Comparison of ENCODE assay signal across 25 cellular contexts in the genomic region with DNA sequence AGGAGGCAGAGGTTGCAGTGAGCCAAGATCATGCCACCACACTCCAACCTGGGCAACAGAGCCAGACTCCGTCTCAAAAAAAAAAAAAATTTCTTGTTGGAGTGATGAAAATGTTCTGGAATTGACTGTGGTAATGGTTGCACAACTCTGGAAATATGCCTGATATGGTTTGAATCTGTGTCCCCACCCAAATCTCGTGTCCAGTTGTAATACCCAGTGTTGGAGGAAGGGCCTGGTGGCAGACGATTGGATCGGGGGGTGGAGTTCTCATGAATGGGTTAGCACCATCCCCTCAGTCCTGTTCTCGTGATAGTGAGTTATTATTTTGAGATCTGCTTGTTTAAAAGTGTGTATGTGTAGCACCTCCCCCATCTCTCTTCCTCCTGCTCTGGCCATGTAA. TPM values are rescaled to one million over a fixed set of nuclear protein-coding genes. Genes with fewer than 3 reads are reported as not detected.
DNase-seq lines count a peak whose midpoint lies in the region; ATAC-seq and TF ChIP-seq lines count a peak whose summit lies in the region.
"Had no signal": no experiment of that assay in that cellular context is flagged by ENCODE, and none has a peak within 500 bp of the region (broad histone marks: within the 10 kb centered on the region; RNA-seq: fewer than 3 reads in every experiment).

No MANE protein-coding gene starts in this region.

- CTCF ChIA-PET in naive thymus-derived CD4-positive, alpha-beta T cell (lab: Charles Lee), result no interaction called here

- peaks cover 17 to 23% (median 18%) of the 10 kb centered on the region in 7 donors for H3K4me1 Mint-ChIP-seq in naive thymus-derived CD4-positive, alpha-beta T cell
- H3K4me1 Mint-ChIP-seq: H9 had no signal

- H3K4me3 ChIP-seq in choroid plexus epithelial cell (ENCODE audit: low read depth, low read length) (no peak overlapping the region), foreskin fibroblast (ENCODE audit: low read depth in 1 of 2, low read length in 2 of 2) (no peak overlapping the region)
- H3K4me3 ChIP-seq in naive thymus-derived CD4-positive, alpha-beta T cell (ENCODE audit: low read length), result no peak overlapping the region
- H3K4me3 ChIP-seq: esophagus muscularis mucosa, sigmoid colon had no signal

- H3K9me3 Mint-ChIP-seq in naive thymus-derived CD4-positive, alpha-beta T cell, result no peaks in the 10 kb centered on the region
- H3K9me3 Mint-ChIP-seq: activated B cell treated with CpG ODN at 0.5 μM for 24 hours; activated CD4-positive, alpha-beta T cell treated with anti-CD3 and anti-CD28 coated beads, Interleukin-2, amount 10 ng/mL, durations not matched to agents 7 days and 5 days; CD4-positive, alpha-beta T cell; T-cell had no signal

- TF ChIP-seq CTCF in choroid plexus epithelial cell (conservative IDR thresholded peaks at IDR 0.05; ENCODE audit: low read depth, low read length) (no peak), foreskin fibroblast (IDR thresholded peaks at IDR 0.05; ENCODE audit: low read depth, low read length) (no peak)

- POLR2A ChIA-PET in naive thymus-derived CD4-positive, alpha-beta T cell (lab: Charles Lee), result no interaction called here

- no peaks in the 10 kb centered on the region for H3K27me3 Mint-ChIP-seq in naive thymus-derived CD4-positive, alpha-beta T cell
- H3K27me3 Mint-ChIP-seq: activated B cell treated with CpG ODN at 0.5 μM for 24 hours; activated CD4-positive, alpha-beta T cell treated with anti-CD3 and anti-CD28 coated beads, Interleukin-2, amount 10 ng/mL, durations not matched to agents 7 days and 5 days; CD4-positive, alpha-beta T cell; T-cell had no signal

- H3K4me1 ChIP-seq in naive thymus-derived CD4-positive, alpha-beta T cell (ENCODE audit: control insufficient read depth in 2 of 2, insufficient read depth in 2 of 2, low read length in 2 of 2), result peaks cover 8 to 21% of the 10 kb centered on the region in 2 donors
- H3K4me1 ChIP-seq: sigmoid colon had no signal

- no peak for ATAC-seq in GM21360 (IDR thresholded peaks at IDR 0.05; ENCODE audit: unreplicated experiment)
- no peak for ATAC-seq in naive thymus-derived CD4-positive, alpha-beta T cell
- ATAC-seq: left ventricle myocardium superior, PC-3, T-cell had no signal

- no peak overlapping the region for H3K4me3 Mint-ChIP-seq in naive thymus-derived CD4-positive, alpha-beta T cell
- H3K4me3 Mint-ChIP-seq: activated B cell treated with CpG ODN at 0.5 μM for 24 hours; activated CD4-positive, alpha-beta T cell treated with anti-CD3 and anti-CD28 coated beads, Interleukin-2, amount 10 ng/mL, durations not matched to agents 7 days and 5 days; CD4-positive, alpha-beta T cell; H9; T-cell had no signal

- no peaks in the 10 kb centered on the region for H3K36me3 Mint-ChIP-seq in naive thymus-derived CD4-positive, alpha-beta T cell
- H3K36me3 Mint-ChIP-seq: T-cell had no signal

- intact Hi-C loops in naive thymus-derived CD4-positive, alpha-beta T cell (cut with micrococcal nuclease), result no loop called here

- no peak overlapping the region for H3K27ac ChIP-seq in naive thymus-derived CD4-positive, alpha-beta T cell (ENCODE audit: low read depth, low read length)
- H3K27ac ChIP-seq: 22Rv1, esophagus muscularis mucosa, sigmoid colon had no signal

- H3K27me3 ChIP-seq in naive thymus-derived CD4-positive, alpha-beta T cell (ENCODE audit: control insufficient read depth in 2 of 2, insufficient read depth in 2 of 2, low read length in 2 of 2), result no peaks in the 10 kb centered on the region

- no peaks in the 10 kb centered on the region for H3K9me3 ChIP-seq in naive thymus-derived CD4-positive, alpha-beta T cell (ENCODE audit: control insufficient read depth in 2 of 3, low read length in 3 of 3)
- H3K9me3 ChIP-seq: esophagus muscularis mucosa, sigmoid colon had no signal

- no peaks in the 10 kb centered on the region for H3K36me3 ChIP-seq in naive thymus-derived CD4-positive, alpha-beta T cell (ENCODE audit: control insufficient read depth in 2 of 3, insufficient read depth in 3 of 3, low read length in 3 of 3)
- H3K36me3 ChIP-seq: esophagus muscularis mucosa, sigmoid colon had no signal

- peak; percentile 28 for DNase-seq in activated CD8-positive, alpha-beta memory T cell treated with anti-CD3 and anti-CD28 coated beads for 24 hours
- DNase-seq in activated CD8-positive, alpha-beta memory T cell treated with anti-CD3 and anti-CD28 coated beads, Interleukin-2, amount 50 U/mL, for 48 hours, result no peak
- DNase-seq in choroid plexus epithelial cell (ENCODE audit: low read depth), result peak; percentile 50
- DNase-seq in foreskin fibroblast, result peak; percentile 20 to 50
- no peak for DNase-seq in UCSD-AML1 (lab: John Stamatoyannopoulos, UW; ENCODE audit: unreplicated experiment)
- no peak for DNase-seq in nucleus accumbens (lab: John Stamatoyannopoulos, UW)
- no peak for DNase-seq in naive thymus-derived CD4-positive, alpha-beta T cell
- DNase-seq: activated B cell treated with CpG ODN at 0.5 μM for 24 hours; activated CD4-positive, alpha-beta T cell treated with anti-CD3 and anti-CD28 coated beads, Interleukin-2, amount 10 ng/mL, durations not matched to agents 7 days and 5 days; AML-193; CD4-positive, alpha-beta T cell; central memory CD4-positive, alpha-beta T cell; glutamatergic neuron; H9; left ventricle myocardium superior; NCI-H2029; NCI-H524 treated with DMSO at 0.1 percent for 48 hours; NK-92 treated with Interleukin-12 subunit alpha and Interleukin-12 subunit beta, amount 100 ng/mL, for 24 hours; PC-3; sigmoid colon; stimulated activated CD4-positive, alpha-beta T cell treated with anti-CD3 and anti-CD28 coated beads, Interleukin-4, amount 100 ng/mL, for 4 hours; T-cell had no signal

- H3K27ac Mint-ChIP-seq in naive thymus-derived CD4-positive, alpha-beta T cell, result no peak overlapping the region
- H3K27ac Mint-ChIP-seq: activated B cell treated with CpG ODN at 0.5 μM for 24 hours; activated CD4-positive, alpha-beta T cell treated with anti-CD3 and anti-CD28 coated beads, Interleukin-2, amount 10 ng/mL, durations not matched to agents 7 days and 5 days; CD4-positive, alpha-beta T cell; T-cell had no signal

RNA-seq across cellular contexts. Expression of a gene that starts 41.1 kb away (rescaled TPM):
- total RNA-seq in naive thymus-derived CD4-positive, alpha-beta T cell, result 10 to 100 TPM; 22.3 to 31.5 (median 27.0) TPM
- polyA plus RNA-seq in naive thymus-derived CD4-positive, alpha-beta T cell, result under 1 TPM; 0.09 to 0.52 TPM

RNA-seq across cellular contexts. Expression of a gene that starts 59.4 kb away (rescaled TPM):
- total RNA-seq in naive thymus-derived CD4-positive, alpha-beta T cell, result 10 to 100 TPM; 13.9 to 49.5 (median 22.1) TPM
- 10 to 100 TPM; 18.4 to 21.2 TPM for polyA plus RNA-seq in naive thymus-derived CD4-positive, alpha-beta T cell

Comparison
In these comparisons a context has a peak if more than half of its experiments do, and no peak if none do; other contexts are left out.
1. DNase-seq: peak in activated CD8-positive, alpha-beta memory T cell treated with anti-CD3 and anti-CD28 coated beads for 24 hours (single experiment), choroid plexus epithelial cell (single experiment) and foreskin fibroblast (2 of 2); none in activated CD8-positive, alpha-beta memory T cell treated with anti-CD3 and anti-CD28 coated beads, Interleukin-2, amount 50 U/mL, for 48 hours (single experiment), UCSD-AML1 (single experiment), nucleus accumbens (0 of 56) and naive thymus-derived CD4-positive, alpha-beta T cell (0 of 9).